ENCODE assay signal across 7 cellular contexts in genomic region chr7:140673770-140674155, GRCh38. TPM values are rescaled to one million over a fixed set of nuclear protein-coding genes. Genes with fewer than 3 reads are reported as not detected.
A peak's percentile ranks its signal among the peaks of the same experiment; 100 is the strongest.
DNase-seq lines count a peak whose midpoint lies in the region; FAIRE-seq and TF ChIP-seq lines count a peak whose summit lies in the region.

No MANE protein-coding gene starts in this region.

- H4K20me1 ChIP-seq in keratinocyte (ENCODE audit: control insufficient read depth, extremely low read depth, insufficient read depth, low read length), result no peaks in the 10 kb centered on the region

- H2AFZ ChIP-seq in keratinocyte (ENCODE audit: control insufficient read depth, low read length), result peak overlapping the region; percentile 88

- peaks cover 16% of the 10 kb centered on the region for H3K4me1 ChIP-seq in keratinocyte (ENCODE audit: control insufficient read depth, extremely low read depth, insufficient read depth, low read length)

- H3K9ac ChIP-seq in keratinocyte (ENCODE audit: control insufficient read depth, extremely low read depth, insufficient read depth, low read length), result peak overlapping the region; percentile 68

- peak overlapping the region; percentile 83 for H3K4me2 ChIP-seq in keratinocyte (ENCODE audit: control insufficient read depth, extremely low read depth, insufficient read depth, low read depth, low read length)

- in situ Hi-C loops in astrocyte of the cerebellum (cut with HindIII; ENCODE audit: low sequenced_read_pairs), result no loop called here

- H3K9me3 ChIP-seq in keratinocyte (ENCODE audit: control insufficient read depth, low read depth, low read length), result no peaks in the 10 kb centered on the region

- no peak for DNase-seq in Jurkat, Clone E6-1 (ENCODE audit: low read depth, low spot score)
- DNase-seq in astrocyte of the cerebellum (ENCODE audit: low read depth) (no peak), keratinocyte (ENCODE audit: low read depth, low spot score) (no peak), superior temporal gyrus (ENCODE audit: extremely low spot score) (peak; percentile 22), NCI-H226 (no peak), SHP77 (lab: John Stamatoyannopoulos, UW) (no peak), AG08395 (ENCODE audit: low spot score) (no peak)

- dilution Hi-C loops in keratinocyte (cut with MboI; ENCODE audit: extremely low pct_ligation_motif_present, low sequenced_read_pairs), result no loop called here

- no peaks in the 10 kb centered on the region for H3K79me2 ChIP-seq in keratinocyte (ENCODE audit: control insufficient read depth, insufficient read depth, low read length)

- no peak overlapping the region for H3K27ac ChIP-seq in keratinocyte (ENCODE audit: control insufficient read depth, insufficient read depth, low read length)

- no peaks in the 10 kb centered on the region for H3K27me3 ChIP-seq in keratinocyte (ENCODE audit: control insufficient read depth, extremely low read depth, insufficient read depth, low read length)

- H3K36me3 ChIP-seq in keratinocyte (ENCODE audit: control insufficient read depth in 2 of 2, extremely low read depth in 1 of 2, insufficient read depth in 2 of 2, low read length in 2 of 2), result peaks cover 1 to 3% of the 10 kb centered on the region in 2 experiments

- H3K9me1 ChIP-seq in keratinocyte (ENCODE audit: control insufficient read depth, extremely low read depth, insufficient read depth, low read length), result no peaks in the 10 kb centered on the region

- peak overlapping the region; percentile 69 for H3K4me3 ChIP-seq in Jurkat, Clone E6-1 (ENCODE audit: low read length)
- H3K4me3 ChIP-seq in astrocyte of the cerebellum (ENCODE audit: low read depth, low read length), result peak overlapping the region; percentile 63
- H3K4me3 ChIP-seq in keratinocyte (ENCODE audit: control insufficient read depth in 2 of 3, extremely low read depth in 1 of 3, insufficient read depth in 2 of 3, low read depth in 1 of 3, low read length in 3 of 3), result peak overlapping the region; percentile 58 to 79 (median 72)

- no peak for FAIRE-seq in keratinocyte (lab: Jason Lieb, UNC)

- TF ChIP-seq CTCF in astrocyte of the cerebellum (IDR thresholded peaks at IDR 0.05; ENCODE audit: low read depth, low read length, missing control alignments) (no peak), keratinocyte (optimal IDR thresholded peaks at IDR 0.05 in 1 of 3, IDR thresholded peaks at IDR 0.05 in 1 of 3, conservative IDR thresholded peaks at IDR 0.05 in 1 of 3; ENCODE audit: extremely low read depth in 1 of 3, insufficient read depth in 2 of 3, low read length in 3 of 3) (no peak)

RNA-seq across cellular contexts. Expression of gene ADCK2, which starts 1.0 kb away (rescaled TPM):
- 43.3 TPM for polyA plus RNA-seq in Jurkat, Clone E6-1 (2012; ENCODE audit: insufficient read depth, insufficient read length)
- polyA plus RNA-seq in keratinocyte, result 9.4 to 13.0 TPM (median 9.5 TPM) in 3 replicates
- polyA plus RNA-seq in keratinocyte (2011; ENCODE audit: low read depth), result 7.4 TPM
- 8.2 and 9.2 TPM in 2 replicates for polyA plus RNA-seq in keratinocyte (2011; cell fraction: cytosol; rRNA removed)
- polyA plus RNA-seq in keratinocyte (2011; cell fraction: nucleus; rRNA removed), result 9.9 and 10.2 TPM in 2 replicates
- polyA plus RNA-seq in keratinocyte (2012; ENCODE audit: low replicate concordance), result 14.9 and 15.6 TPM in 2 replicates
- polyA minus RNA-seq in keratinocyte, result 8.1 to 18.6 TPM (median 12.9 TPM) in 3 replicates
- polyA minus RNA-seq in keratinocyte (2011; cell fraction: cytosol; rRNA and poly(A)+ RNA removed), result 11.3 TPM
- 5.9 and 6.3 TPM in 2 replicates for polyA minus RNA-seq in keratinocyte (2011; cell fraction: nucleus; rRNA and poly(A)+ RNA removed)

RNA-seq across cellular contexts. Expression of gene NDUFB2, which starts 22.7 kb away (rescaled TPM):
- polyA plus RNA-seq in Jurkat, Clone E6-1 (2012; ENCODE audit: insufficient read depth, insufficient read length), result 246 TPM
- polyA plus RNA-seq in keratinocyte, result 338 to 495 TPM (median 379 TPM) in 3 replicates
- 63.9 TPM for polyA plus RNA-seq in keratinocyte (2011; ENCODE audit: low read depth)
- 236 and 305 TPM in 2 replicates for polyA plus RNA-seq in keratinocyte (2011; cell fraction: cytosol; rRNA removed)
- polyA plus RNA-seq in keratinocyte (2011; cell fraction: nucleus; rRNA removed), result 101 and 194 TPM in 2 replicates
- 209 and 336 TPM in 2 replicates for polyA plus RNA-seq in keratinocyte (2012; ENCODE audit: low replicate concordance)
- 52.8 to 96.1 TPM (median 58.3 TPM) in 3 replicates for polyA minus RNA-seq in keratinocyte
- 112 TPM for polyA minus RNA-seq in keratinocyte (2011; cell fraction: cytosol; rRNA and poly(A)+ RNA removed)
- polyA minus RNA-seq in keratinocyte (2011; cell fraction: nucleus; rRNA and poly(A)+ RNA removed), result 14.7 and 17.1 TPM in 2 replicates

RNA-seq across cellular contexts. Expression of gene DENND2A, which starts 33.1 kb away (rescaled TPM):
- polyA plus RNA-seq in Jurkat, Clone E6-1 (2012; ENCODE audit: insufficient read depth, insufficient read length), result not detected
- 0.95 to 5.1 TPM (median 1.8 TPM) in 3 replicates for polyA plus RNA-seq in keratinocyte
- polyA plus RNA-seq in keratinocyte (2011; ENCODE audit: low read depth), result not detected
- polyA plus RNA-seq in keratinocyte (2011; cell fraction: cytosol; rRNA removed), result 2.5 and 2.8 TPM in 2 replicates
- polyA plus RNA-seq in keratinocyte (2011; cell fraction: nucleus; rRNA removed), result 2.8 and 4.3 TPM in 2 replicates
- polyA plus RNA-seq in keratinocyte (2012; ENCODE audit: low replicate concordance), result 0.07 and 4.7 TPM in 2 replicates
- polyA minus RNA-seq in keratinocyte, result 2.8 to 4.1 TPM (median 3.6 TPM) in 3 replicates
- polyA minus RNA-seq in keratinocyte (2011; cell fraction: cytosol; rRNA and poly(A)+ RNA removed), result 3.8 TPM
- 2.0 and 2.4 TPM in 2 replicates for polyA minus RNA-seq in keratinocyte (2011; cell fraction: nucleus; rRNA and poly(A)+ RNA removed)
